Comparison of ENCODE assay signal across 27 cellular contexts in the genomic region with DNA sequence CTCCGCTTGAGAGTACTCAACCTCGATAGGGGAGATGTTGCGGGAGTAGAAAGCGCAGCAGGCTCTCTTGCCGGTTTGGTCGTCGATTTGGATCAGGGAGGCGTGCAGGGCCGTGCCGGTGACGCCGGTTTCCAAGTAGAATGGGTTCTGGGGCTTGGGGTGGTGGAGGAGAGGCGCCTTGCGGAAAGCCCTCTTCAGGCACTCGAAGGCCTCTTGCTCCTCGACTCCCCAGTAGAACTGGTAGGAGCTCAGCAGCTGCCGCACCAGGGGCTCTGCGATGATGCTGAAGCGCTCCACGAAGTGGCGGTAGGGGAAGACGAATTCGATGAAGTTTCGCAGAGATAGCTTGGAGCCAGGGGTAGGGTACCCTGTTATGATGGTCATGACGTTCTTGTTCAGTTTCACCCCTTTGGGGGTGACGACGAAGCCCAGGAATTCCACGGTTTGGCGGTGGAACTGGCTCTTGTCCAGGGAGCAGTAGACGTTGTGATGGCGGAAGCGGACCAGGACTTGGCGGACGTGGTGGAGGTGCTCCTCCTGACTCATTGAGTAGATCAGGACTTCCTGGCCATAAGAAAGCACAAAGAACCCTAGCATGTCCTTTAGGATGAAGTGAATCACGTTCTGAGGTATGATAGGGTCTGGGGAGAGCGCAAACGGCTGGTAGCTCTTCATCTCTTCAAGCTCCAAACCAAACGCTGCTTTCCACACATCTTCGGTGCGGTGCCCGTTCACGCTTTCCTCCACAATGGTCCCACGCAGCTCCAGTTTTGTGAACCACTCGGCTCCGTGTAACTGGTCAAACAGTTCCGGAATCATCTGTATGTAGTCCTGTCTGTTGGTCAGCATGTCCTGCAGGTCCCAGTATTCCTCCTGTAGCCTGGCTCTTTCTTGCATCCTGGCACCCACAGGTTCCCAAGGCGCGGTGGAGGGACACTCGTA. TPM values are rescaled to one million over a fixed set of nuclear protein-coding genes. Genes with fewer than 3 reads are reported as not detected.
"Had no signal": no experiment of that assay in that cellular context is flagged by ENCODE, and none has a peak within 500 bp of the region (broad histone marks: within the 10 kb centered on the region; RNA-seq: fewer than 3 reads in every experiment).

No MANE protein-coding gene starts in this region.

- H3K27ac ChIP-seq: body of pancreas, neutrophil, ovary, stomach, suprapubic skin, transverse colon, vagina had no signal

- H3K36me3 ChIP-seq: neutrophil, ovary, suprapubic skin, transverse colon, vagina had no signal

- H3K4me3 Mint-ChIP-seq: activated naive CD4-positive, alpha-beta T cell treated with anti-CD3 and anti-CD28 coated beads, Interleukin-2, amount 10 ng/mL, durations not matched to agents 7 days and 5 days; activated T-cell treated with anti-CD3 and anti-CD28 coated beads, Interleukin-2, amount 50 U/mL, for 24 hours; natural killer cell; stimulated activated memory B cell treated with anti-CD40 and anti-IgM and Interleukin-4, amounts not matched to agents 10 μg/mL and 1 μg/mL and 100 μg/mL, for 72 hours; WTC11 had no signal

- H3K36me3 Mint-ChIP-seq: activated naive CD4-positive, alpha-beta T cell treated with anti-CD3 and anti-CD28 coated beads, Interleukin-2, amount 10 ng/mL, durations not matched to agents 7 days and 5 days; natural killer cell; stimulated activated memory B cell treated with anti-CD40 and anti-IgM and Interleukin-4, amounts not matched to agents 10 μg/mL and 1 μg/mL and 100 μg/mL, for 72 hours had no signal

- H3K27ac Mint-ChIP-seq: activated naive CD4-positive, alpha-beta T cell treated with anti-CD3 and anti-CD28 coated beads, Interleukin-2, amount 10 ng/mL, durations not matched to agents 7 days and 5 days; activated T-cell treated with anti-CD3 and anti-CD28 coated beads, Interleukin-2, amount 50 U/mL, for 24 hours; natural killer cell; stimulated activated memory B cell treated with anti-CD40 and anti-IgM and Interleukin-4, amounts not matched to agents 10 μg/mL and 1 μg/mL and 100 μg/mL, for 72 hours; WTC11 had no signal

- H3K4me1 Mint-ChIP-seq: activated naive CD4-positive, alpha-beta T cell treated with anti-CD3 and anti-CD28 coated beads, Interleukin-2, amount 10 ng/mL, durations not matched to agents 7 days and 5 days; natural killer cell; stimulated activated memory B cell treated with anti-CD40 and anti-IgM and Interleukin-4, amounts not matched to agents 10 μg/mL and 1 μg/mL and 100 μg/mL, for 72 hours; WTC11 had no signal

- H3K27me3 ChIP-seq: body of pancreas, ovary, transverse colon, vagina had no signal

- ATAC-seq: body of pancreas; left colon; natural killer cell; sciatic nerve; stimulated activated memory B cell treated with anti-CD40 and anti-IgM and Interleukin-4, amounts not matched to agents 10 μg/mL and 1 μg/mL and 100 μg/mL, for 72 hours; WTC11 had no signal

- H3K9me3 Mint-ChIP-seq: natural killer cell had no signal

- DNase-seq: activated naive CD4-positive, alpha-beta T cell treated with anti-CD3 and anti-CD28 coated beads, Interleukin-2, amount 10 ng/mL, durations not matched to agents 7 days and 5 days; activated T-cell treated with anti-CD3 and anti-CD28 coated beads, Interleukin-2, amount 50 U/mL, for 24 hours; amygdala; body of pancreas; caudate nucleus; dermis blood vessel endothelial cell; effector memory CD4-positive, alpha-beta T cell; foreskin melanocyte; glutamatergic neuron; left colon; midbrain; natural killer cell; small intestine; stimulated activated CD4-positive, alpha-beta T cell treated with anti-CD3 and anti-CD28 coated beads, Interleukin-15, amount 100 ng/mL, for 24 hours; stomach; T-helper 9 cell; transverse colon had no signal

- H3K9me3 ChIP-seq: body of pancreas, neutrophil, ovary, suprapubic skin, transverse colon, vagina had no signal

- H3K4me1 ChIP-seq: body of pancreas, stomach, transverse colon, vagina had no signal

- H3K4me3 ChIP-seq: body of pancreas, ovary, stomach, suprapubic skin, transverse colon, vagina had no signal

RNA-seq across cellular contexts. Expression of a gene that starts 21.2 kb away (rescaled TPM):
- total RNA-seq: dermis blood vessel endothelial cell; left colon; lung microvascular endothelial cell; natural killer cell; pulmonary artery endothelial cell; sciatic nerve; stomach; suprapubic skin; T-helper 1 cell treated with Interleukin-12 subunit alpha and Interleukin-12 subunit beta and Interleukin-4 antibody, amounts not matched to agents 30 ng/mL and 1 ng/mL, for 36 hours; transverse colon; vagina had no signal
- polyA plus RNA-seq: small intestine, stomach had no signal

RNA-seq across cellular contexts. Expression of a gene that starts 56.4 kb away (rescaled TPM):
- total RNA-seq: T-helper 1 cell treated with Interleukin-12 subunit alpha and Interleukin-12 subunit beta and Interleukin-4 antibody, amounts not matched to agents 30 ng/mL and 1 ng/mL, for 36 hours had no signal
